ENCODE assay signal across 8 cellular contexts in the genomic region with DNA sequence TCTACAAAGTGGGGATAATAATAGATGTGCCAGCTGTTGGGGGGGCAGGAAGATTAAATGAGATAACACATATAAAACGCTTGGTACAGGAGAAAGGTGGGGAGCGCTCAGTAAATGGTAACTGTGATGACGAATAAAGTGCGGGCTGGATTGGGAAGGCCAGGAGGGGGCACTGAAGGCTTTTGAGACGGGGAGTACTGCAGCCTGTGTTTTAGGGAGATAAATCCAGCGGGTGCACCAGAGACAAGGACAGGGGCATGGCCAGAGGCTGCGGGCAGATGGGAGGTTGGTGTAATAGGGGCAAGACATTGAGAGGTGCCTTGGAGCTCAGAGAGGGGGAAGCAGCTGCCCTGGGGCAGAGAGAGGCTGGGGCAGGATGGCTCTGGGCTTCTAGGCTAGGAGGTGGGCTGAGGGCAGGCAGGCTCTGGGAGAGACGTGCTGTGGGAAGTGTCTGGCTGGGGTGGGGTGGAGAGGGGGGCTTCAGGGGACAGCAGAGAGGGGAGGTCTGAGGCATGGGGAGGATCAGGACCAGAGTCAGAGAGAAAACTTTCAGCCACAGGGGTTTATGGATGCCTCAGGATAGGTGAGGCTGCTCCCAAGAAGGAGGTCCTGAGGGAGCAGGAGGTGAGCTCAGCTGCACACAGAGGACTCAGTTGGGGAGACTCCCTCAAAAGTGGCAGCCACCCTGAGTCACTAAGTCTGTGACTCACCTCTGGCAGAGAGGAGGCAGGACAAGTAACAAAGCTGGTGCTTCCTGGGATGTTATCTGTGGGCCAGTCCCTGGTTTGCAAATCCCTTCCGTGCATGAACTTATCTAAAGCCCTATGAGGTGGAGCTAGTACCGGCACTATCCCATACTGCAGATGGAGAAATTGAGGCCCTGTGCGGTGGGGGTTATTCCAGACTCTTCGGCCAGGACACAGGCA. TPM values are rescaled to one million over a fixed set of nuclear protein-coding genes. Genes with fewer than 3 reads are reported as not detected.
A peak's percentile ranks its signal among the peaks of the same experiment; 100 is the strongest.
DNase-seq lines count a peak whose midpoint lies in the region; ATAC-seq and TF ChIP-seq lines count a peak whose summit lies in the region.

No MANE protein-coding gene starts in this region.

- no peak overlapping the region for H3K4me3 Mint-ChIP-seq in CD8-positive, alpha-beta T cell

- no peaks in the 10 kb centered on the region for H3K9me3 ChIP-seq in CD8-positive, alpha-beta T cell (ENCODE audit: low read length)
- no peaks in the 10 kb centered on the region for H3K9me3 ChIP-seq in KOPT-K1 (ENCODE audit: insufficient read depth, low read length, poor library complexity, severe bottlenecking)
- no peaks in the 10 kb centered on the region for H3K9me3 ChIP-seq in muscle layer of duodenum (ENCODE audit: control insufficient read depth in 1 of 2, low read length in 2 of 2)
- no peaks in the 10 kb centered on the region for H3K9me3 ChIP-seq in testis

- intact Hi-C loops in CD8-positive, alpha-beta T cell (cut with DNase I, micrococcal nuclease): loop anchor here (1.0 to 5.0 kb wide), 6 partner anchors 7 to 176 kb away; a partner anchor contains a TSS
- intact Hi-C loops in testis (cut with DNase I; ENCODE audit: low total_unique reads): loop anchor here (2.0 to 5.0 kb wide), 2 partner anchors 55 to 101 kb away; no protein-coding TSS in a partner anchor

- no peak for ATAC-seq in CD8-positive, alpha-beta T cell
- ATAC-seq in GM19328 (IDR thresholded peaks at IDR 0.05; ENCODE audit: unreplicated experiment): no peak

- no peaks in the 10 kb centered on the region for H3K27me3 ChIP-seq in CD8-positive, alpha-beta T cell (ENCODE audit: insufficient read depth, low read length)
- H3K27me3 ChIP-seq in muscle layer of duodenum (ENCODE audit: low read depth, low read length) (no peaks in the 10 kb centered on the region), testis (no peaks in the 10 kb centered on the region)

- H3K4me1 Mint-ChIP-seq in CD8-positive, alpha-beta T cell (ENCODE audit: low read depth): peaks cover 22% of the 10 kb centered on the region

- H3K27me3 Mint-ChIP-seq in CD8-positive, alpha-beta T cell (ENCODE audit: low read depth): no peaks in the 10 kb centered on the region

- POLR2A ChIA-PET in CD8-positive, alpha-beta T cell (lab: Charles Lee): interaction anchor here (1.4 to 4.2 kb wide), 3 partner anchors 63 to 103 kb away, joined by 5 to 38 read pairs (median 26); a partner anchor contains a TSS

- no peak overlapping the region for H3K4me3 ChIP-seq in CD8-positive, alpha-beta T cell (ENCODE audit: low read depth, low read length)
- H3K4me3 ChIP-seq in muscle layer of duodenum (ENCODE audit: low read depth in 1 of 2, low read length in 2 of 2) (no peak overlapping the region), testis (no peak overlapping the region)

- H3K27ac ChIP-seq in CD8-positive, alpha-beta T cell (ENCODE audit: low read depth, low read length): no peak overlapping the region
- H3K27ac ChIP-seq in KOPT-K1 (ENCODE audit: low read depth, low read length, poor library complexity, severe bottlenecking) (peak overlapping the region; percentile 98), muscle layer of duodenum (ENCODE audit: low read length) (peak overlapping the region; percentile 91), testis (peak overlapping the region in 1 of 2 donors; percentile 86)

- peak in 4 of 7 experiments; percentile 29 to 43 (median 31) for DNase-seq in CD8-positive, alpha-beta T cell
- DNase-seq in activated CD4-positive, CD25-positive, alpha-beta regulatory T cell treated with anti-CD3 and anti-CD28 coated beads, Interleukin-2, amount 50 U/mL, for 72 hours: peak; percentile 47
- peak; percentile 60 for DNase-seq in dermis blood vessel endothelial cell
- DNase-seq in testis: peak; percentile 40
- DNase-seq in DMS114 treated with DMSO at 0.1 percent for 48 hours (lab: John Stamatoyannopoulos, UW; ENCODE audit: unreplicated experiment): no peak

- WGBS in testis, 2 donors: 38 to 40% methylated on average over 12 of the region's 12 CpGs

- H3K4me1 ChIP-seq in CD8-positive, alpha-beta T cell (ENCODE audit: insufficient read depth, low read length): peaks cover 16% of the 10 kb centered on the region
- H3K4me1 ChIP-seq in muscle layer of duodenum (ENCODE audit: control insufficient read depth in 1 of 2, insufficient read depth in 2 of 2, low read length in 2 of 2): peaks cover 13 to 43% of the 10 kb centered on the region in 2 donors
- H3K4me1 ChIP-seq in testis: peaks cover 34% of the 10 kb centered on the region

- no peaks in the 10 kb centered on the region for H3K36me3 ChIP-seq in CD8-positive, alpha-beta T cell (ENCODE audit: insufficient read depth, low read length)
- H3K36me3 ChIP-seq in KOPT-K1 (ENCODE audit: insufficient read depth, low read length) (no peaks in the 10 kb centered on the region), muscle layer of duodenum (ENCODE audit: control insufficient read depth in 1 of 2, insufficient read depth in 2 of 2, low read length in 2 of 2) (peaks cover 0 to 6% of the 10 kb centered on the region in 2 donors), testis (ENCODE audit: low read depth, missing control alignments) (no peaks in the 10 kb centered on the region)

- no peaks in the 10 kb centered on the region for H3K9me3 Mint-ChIP-seq in CD8-positive, alpha-beta T cell

- H3K36me3 Mint-ChIP-seq in CD8-positive, alpha-beta T cell: no peaks in the 10 kb centered on the region

- no peak for TF ChIP-seq POLR2A in testis (IDR thresholded peaks at IDR 0.05)

- no peak overlapping the region for H3K27ac Mint-ChIP-seq in CD8-positive, alpha-beta T cell

- no peak for TF ChIP-seq CTCF in CD8-positive, alpha-beta T cell (IDR thresholded peaks at IDR 0.05)
- no peak for TF ChIP-seq CTCF in testis (IDR thresholded peaks at IDR 0.05)

- CTCF ChIA-PET in CD8-positive, alpha-beta T cell (lab: Charles Lee): interaction anchor here (0.8 to 12.6 kb wide), 16 partner anchors 9 to 103 kb away, joined by 3 to 199 read pairs (median 4); a partner anchor contains a TSS

RNA-seq across cellular contexts. Expression of a gene that starts 18.9 kb away (rescaled TPM):
- total RNA-seq in CD8-positive, alpha-beta T cell: not detected
- total RNA-seq in dermis blood vessel endothelial cell: not detected in 2 replicates
- total RNA-seq in testis: 100 to 1,000 TPM in 1 of 2 donors, 10 to 100 TPM in 1; 84.4 to 248 TPM
- polyA plus RNA-seq in testis (ENCODE audit: insufficient read depth, low read depth, low replicate concordance): 166 TPM

Comparison
In these comparisons a context has a peak if more than half of its experiments do, and no peak if none do; other contexts are left out.
1. RNA of a gene that starts 18.9 kb away (total RNA-seq): 84.4 to 248 TPM in testis; not detected in CD8-positive, alpha-beta T cell and not detected in dermis blood vessel endothelial cell; every median in the first group is over 10 times any median in the second.